Comparison of ENCODE assay signal across 12 cellular contexts in genomic region chr4:150038335-150039076, GRCh38. TPM values are rescaled to one million over a fixed set of nuclear protein-coding genes. Genes with fewer than 3 reads are reported as not detected.
DNase-seq lines count a peak whose midpoint lies in the region; ATAC-seq and TF ChIP-seq lines count a peak whose summit lies in the region.
"Had no signal": no experiment of that assay in that cellular context is flagged by ENCODE, and none has a peak within 500 bp of the region (broad histone marks: within the 10 kb centered on the region; RNA-seq: fewer than 3 reads in every experiment).

No MANE protein-coding gene starts in this region.

- in situ Hi-C loops in transverse colon (cut with MboI; ENCODE audit: low pct_ligation_motif_present in 1 of 4, low pct_unique_long_range_greater_than_20kb in 1 of 4, low sequenced_read_pairs in 3 of 4): no loop called here

- 77% methylated on average over 6 of the region's 6 CpGs for WGBS in esophagus muscularis mucosa
- 81 to 89% (median 86%) methylated on average over 6 of the region's 6 CpGs for WGBS in heart left ventricle, 4 donors
- 76 to 79% methylated on average over 5 to 6 of the region's 6 CpGs for WGBS in transverse colon (ENCODE audit: low coverage in 1 of 2), 2 donors

- intact Hi-C loops in activated B cell treated with CpG ODN at 0.5 μM for 24 hours (cut with micrococcal nuclease) (loop anchor here (1.0 kb wide), 1 partner anchor 41 kb away; no protein-coding TSS in a partner anchor), esophagus muscularis mucosa (cut with DNase I) (no loop called here), heart left ventricle (cut with DNase I) (no loop called here), transverse colon (cut with DNase I; ENCODE audit: low total_unique reads) (no loop called here)

- TF ChIP-seq CTCF in activated B cell treated with CpG ODN at 0.5 μM for 24 hours (IDR thresholded peaks at IDR 0.05): no peak
- TF ChIP-seq CTCF in esophagus muscularis mucosa (IDR thresholded peaks at IDR 0.05): no peak
- no peak for TF ChIP-seq CTCF in foreskin keratinocyte (conservative IDR thresholded peaks at IDR 0.05)
- no peak for TF ChIP-seq CTCF in heart left ventricle (IDR thresholded peaks at IDR 0.05)
- TF ChIP-seq CTCF in transverse colon (IDR thresholded peaks at IDR 0.05): no peak

- ATAC-seq in GM18520 (IDR thresholded peaks at IDR 0.05; ENCODE audit: unreplicated experiment) (peak; percentile 87), GM21526 (IDR thresholded peaks at IDR 0.05; ENCODE audit: low FRiP score, unreplicated experiment) (peak; percentile 97), HG03103 (IDR thresholded peaks at IDR 0.05; ENCODE audit: low read depth, unreplicated experiment) (peak; percentile 96), activated B cell treated with CpG ODN at 0.5 μM for 24 hours (ENCODE audit: low read depth) (peak; percentile 88), foreskin keratinocyte (no peak), heart left ventricle (no peak)
- ATAC-seq: left lung, upper lobe of right lung had no signal

- H3K9me3 ChIP-seq in esophagus muscularis mucosa: no peaks in the 10 kb centered on the region
- no peaks in the 10 kb centered on the region for H3K9me3 ChIP-seq in heart left ventricle
- H3K9me3 ChIP-seq in transverse colon: no peaks in the 10 kb centered on the region
- H3K9me3 ChIP-seq: left lung, upper lobe of right lung had no signal

- H3K4me3 Mint-ChIP-seq in activated B cell treated with CpG ODN at 0.5 μM for 24 hours: peak overlapping the region; percentile 22

- H3K27ac ChIP-seq in esophagus muscularis mucosa (replicated peaks in 1 of 4) (no peak overlapping the region), foreskin keratinocyte (no peak overlapping the region), heart left ventricle (no peak overlapping the region), transverse colon (no peak overlapping the region)
- H3K27ac ChIP-seq: left lung, parathyroid adenoma, upper lobe of right lung had no signal

- H3K36me3 ChIP-seq in esophagus muscularis mucosa (no peaks in the 10 kb centered on the region), heart left ventricle (no peaks in the 10 kb centered on the region), transverse colon (no peaks in the 10 kb centered on the region)
- H3K36me3 ChIP-seq: left lung, upper lobe of right lung had no signal

- peaks cover 36% of the 10 kb centered on the region for H3K4me1 Mint-ChIP-seq in activated B cell treated with CpG ODN at 0.5 μM for 24 hours

- no peaks in the 10 kb centered on the region for H3K27me3 Mint-ChIP-seq in activated B cell treated with CpG ODN at 0.5 μM for 24 hours

- H3K27ac Mint-ChIP-seq in activated B cell treated with CpG ODN at 0.5 μM for 24 hours: peak overlapping the region; percentile 83

- TF ChIP-seq EP300 in esophagus muscularis mucosa (IDR thresholded peaks at IDR 0.05) (no peak), transverse colon (IDR thresholded peaks at IDR 0.05; ENCODE audit: low read depth) (no peak)

- no peak for DNase-seq in activated B cell treated with CpG ODN at 0.5 μM for 24 hours
- no peak for DNase-seq in esophagus muscularis mucosa (ENCODE audit: extremely low spot score)
- DNase-seq in foreskin keratinocyte: no peak
- no peak for DNase-seq in heart left ventricle
- no peak for DNase-seq in transverse colon
- DNase-seq: COR-L47, left lung, upper lobe of right lung had no signal

- no peaks in the 10 kb centered on the region for H3K9me3 Mint-ChIP-seq in activated B cell treated with CpG ODN at 0.5 μM for 24 hours

- H3K27me3 ChIP-seq in esophagus muscularis mucosa (no peaks in the 10 kb centered on the region), foreskin keratinocyte (no peaks in the 10 kb centered on the region), heart left ventricle (no peaks in the 10 kb centered on the region), transverse colon (no peaks in the 10 kb centered on the region)
- H3K27me3 ChIP-seq: left lung had no signal

- no peaks in the 10 kb centered on the region for H3K36me3 Mint-ChIP-seq in activated B cell treated with CpG ODN at 0.5 μM for 24 hours (ENCODE audit: low read depth)

- CTCF ChIA-PET in activated B cell treated with CpG ODN at 0.5 μM for 24 hours (lab: Charles Lee): interaction anchor here (1.3 kb wide), 1 partner anchor 28 kb away, joined by 3 read pairs; no protein-coding TSS in a partner anchor

- H3K4me1 ChIP-seq in esophagus muscularis mucosa (peaks cover 0 to 8% (median 5%) of the 10 kb centered on the region in 4 donors), foreskin keratinocyte (peaks cover 12% of the 10 kb centered on the region), heart left ventricle (no peaks in the 10 kb centered on the region), transverse colon (peaks cover 0 to 3% (median 0%) of the 10 kb centered on the region in 4 donors)
- H3K4me1 ChIP-seq: left lung, parathyroid adenoma, upper lobe of right lung had no signal

- TF ChIP-seq POLR2A in esophagus muscularis mucosa (IDR thresholded peaks at IDR 0.05; ENCODE audit: low read depth) (no peak), heart left ventricle (IDR thresholded peaks at IDR 0.05) (no peak), transverse colon (IDR thresholded peaks at IDR 0.05) (no peak)

- H3K4me3 ChIP-seq in esophagus muscularis mucosa (no peak overlapping the region), heart left ventricle (no peak overlapping the region), transverse colon (no peak overlapping the region)
- H3K4me3 ChIP-seq: left lung, upper lobe of right lung had no signal

- POLR2A ChIA-PET in activated B cell treated with CpG ODN at 0.5 μM for 24 hours (lab: Charles Lee): interaction anchor here (1.0 kb wide), 1 partner anchor 41 kb away, joined by 3 read pairs; no protein-coding TSS in a partner anchor

RNA-seq across cellular contexts. Expression of gene DCLK2, which starts 39.7 kb away (rescaled TPM):
- 3.4 and 3.5 TPM in 2 replicates for total RNA-seq in activated B cell treated with CpG ODN at 0.5 μM for 24 hours
- total RNA-seq in esophagus muscularis mucosa: 10 to 100 TPM; 15.4 to 29.3 (median 19.3) TPM
- total RNA-seq in foreskin keratinocyte: 0.07 and 0.10 TPM in 2 replicates
- polyA plus RNA-seq in foreskin keratinocyte: not detected in 2 replicates
- total RNA-seq in heart left ventricle: 10 to 100 TPM; 13.5 to 38.4 (median 17.5) TPM
- polyA plus RNA-seq in heart left ventricle: 1 to 10 TPM; 6.4 to 8.2 TPM
- total RNA-seq in transverse colon: 10 to 100 TPM in 2 of 4 donors, 1 to 10 TPM in 2; 3.3 to 19.5 (median 7.5) TPM

Comparison
In these comparisons a context has a peak if more than half of its experiments do, and no peak if none do; other contexts are left out.
1. ATAC-seq: peak in GM18520 (single experiment), GM21526 (single experiment), HG03103 (single experiment) and activated B cell treated with CpG ODN at 0.5 μM for 24 hours (single experiment); none in foreskin keratinocyte (single experiment) and heart left ventricle (0 of 4).